14 cellular contexts compared by ENCODE assay signal in the genomic region with DNA sequence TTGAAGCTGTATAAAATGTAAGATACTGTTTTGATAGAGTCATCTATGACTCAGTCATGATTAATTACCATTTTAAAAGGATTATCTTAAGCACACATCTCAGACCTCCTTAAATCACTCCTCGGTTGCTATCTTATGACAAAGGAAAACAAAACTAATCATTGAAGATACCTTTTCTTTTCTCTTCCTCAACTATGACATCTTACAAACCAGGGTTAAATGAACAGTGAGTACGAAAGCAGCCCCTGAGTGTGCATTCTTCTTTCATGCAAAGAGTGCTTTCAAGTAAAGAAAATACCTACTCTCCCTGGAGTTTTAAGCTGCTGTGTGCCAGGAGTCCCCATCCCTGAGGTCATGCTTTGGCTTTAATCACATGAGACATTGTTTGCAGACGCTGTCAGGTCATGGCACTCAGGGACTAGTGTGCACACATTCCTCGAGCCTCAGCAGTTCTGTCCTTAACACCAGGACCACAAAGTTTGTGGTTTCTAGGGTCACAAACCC.
DNase-seq lines count a peak whose midpoint lies in the region; ATAC-seq, FAIRE-seq and TF ChIP-seq lines count a peak whose summit lies in the region.
"Had no signal": no experiment of that assay in that cellular context is flagged by ENCODE, and none has a peak within 500 bp of the region (broad histone marks: within the 10 kb centered on the region; RNA-seq: fewer than 3 reads in every experiment).

No MANE protein-coding gene starts in this region.

- no peak for TF ChIP-seq RAD21 in K562 (CRISPR knock-in tag; conservative IDR thresholded peaks at IDR 0.05 in 1 of 2, IDR thresholded peaks at IDR 0.05 in 1 of 2)

- WGBS in K562 (ENCODE audit: insufficient coverage, low coverage, missing lambda C conversion rate): 4% methylated on average over 4 of the region's 4 CpGs
- WGBS in ovary, 3 donors: 11 to 13% (median 13%) methylated on average over 4 of the region's 4 CpGs

- H3K4me2 ChIP-seq in K562 (ENCODE audit: insufficient read depth, low read length): no peak overlapping the region

- CTCF ChIA-PET in K562 (lab: Yijun Ruan, JAX; ENCODE audit: low intra/inter-chr PET ratio): no interaction called here

- BruUV-seq in K562 (replicated peaks; lab: Mats Ljungman, UMichigan): no TSS peak

- no peak for TF ChIP-seq POLR2A in K562 (conservative IDR thresholded peaks at IDR 0.05)
- no peak for TF ChIP-seq POLR2A in ovary (IDR thresholded peaks at IDR 0.05)

- POLR2A ChIA-PET in K562 (lab: Yijun Ruan, JAX): interaction anchor here (1.1 kb wide), 1 partner anchor 14 kb away, joined by 3 read pairs; no protein-coding TSS in a partner anchor

- H3K9me3 Mint-ChIP-seq in activated naive CD4-positive, alpha-beta T cell treated with anti-CD3 and anti-CD28 coated beads, Interleukin-2, amount 50 U/mL, for 72 hours: peaks cover 0 to 3% of the 10 kb centered on the region in 2 donors
- H3K9me3 Mint-ChIP-seq: H9 had no signal

- H3K27ac ChIP-seq in K562 (ENCODE audit: extremely low read depth, low read depth, low read length) (no peak overlapping the region), ovary (no peak overlapping the region)
- H3K27ac ChIP-seq: 22Rv1, colonic mucosa had no signal

- TF ChIP-seq EP300 in K562 (IDR thresholded peaks at IDR 0.05; ENCODE audit: low read length): no peak
- no peak for TF ChIP-seq EP300 in ovary (IDR thresholded peaks at IDR 0.05)

- no peak overlapping the region for H2AFZ ChIP-seq in K562 (ENCODE audit: low read depth, low read length)

- H4K20me1 ChIP-seq in K562 (replicated peaks; ENCODE audit: control insufficient read depth, insufficient read depth, low read length): no peaks in the 10 kb centered on the region

- no peak overlapping the region for H3K4me3 ChIP-seq in K562
- no peak overlapping the region for H3K4me3 ChIP-seq in ovary
- H3K4me3 ChIP-seq: colonic mucosa had no signal

- no peaks in the 10 kb centered on the region for H3K36me3 Mint-ChIP-seq in activated naive CD4-positive, alpha-beta T cell treated with anti-CD3 and anti-CD28 coated beads, Interleukin-2, amount 50 U/mL, for 72 hours

- H3K4me1 ChIP-seq in K562 (replicated peaks in 1 of 2; ENCODE audit: control insufficient read depth in 2 of 2, insufficient read depth in 2 of 2, low read length in 2 of 2) (peaks cover 0 to 8% of the 10 kb centered on the region in 2 experiments; a peak in 3 of 5 replicates), ovary (ENCODE audit: insufficient read depth) (peaks cover 3% of the 10 kb centered on the region)
- H3K4me1 ChIP-seq: colonic mucosa had no signal

- intact Hi-C loops in K562 (cut with micrococcal nuclease) (no loop called here), ovary (cut with DNase I) (no loop called here)

- peaks cover 6 to 33% of the 10 kb centered on the region in 2 experiments; a peak in 3 of 5 replicates for H3K27me3 ChIP-seq in K562 (ENCODE audit: control insufficient read depth in 2 of 2, insufficient read depth in 2 of 2, low read length in 2 of 2)
- H3K27me3 ChIP-seq in ovary: no peaks in the 10 kb centered on the region
- H3K27me3 ChIP-seq: colonic mucosa had no signal

- TF ChIP-seq CTCF in K562 (IDR thresholded peaks at IDR 0.05 in 2 of 3, conservative IDR thresholded peaks at IDR 0.05 in 1 of 3; ENCODE audit: insufficient read depth in 2 of 3, low read depth in 1 of 3, low read length in 3 of 3) (no peak), ovary (IDR thresholded peaks at IDR 0.05) (no peak)

- no peak overlapping the region for H3K27ac Mint-ChIP-seq in activated naive CD4-positive, alpha-beta T cell treated with anti-CD3 and anti-CD28 coated beads, Interleukin-2, amount 50 U/mL, for 72 hours
- H3K27ac Mint-ChIP-seq: H9; stimulated activated naive B cell treated with anti-CD40 and anti-IgM and Interleukin-4, amounts not matched to agents 10 μg/mL and 1 μg/mL and 100 μg/mL, for 72 hours had no signal

- H3K9me3 ChIP-seq in K562 (replicated peaks; ENCODE audit: control insufficient read depth, insufficient read depth, low read depth, low read length): no peaks in the 10 kb centered on the region
- no peaks in the 10 kb centered on the region for H3K9me3 ChIP-seq in ovary
- H3K9me3 ChIP-seq: colonic mucosa had no signal

- H3K36me3 ChIP-seq in K562 (ENCODE audit: control insufficient read depth, insufficient read depth, low read length): no peaks in the 10 kb centered on the region
- H3K36me3 ChIP-seq in ovary: no peaks in the 10 kb centered on the region
- H3K36me3 ChIP-seq: colonic mucosa had no signal

- H3K79me2 ChIP-seq in K562 (ENCODE audit: control insufficient read depth, insufficient read depth, low read length): no peaks in the 10 kb centered on the region

- ATAC-seq in K562: no peak
- ATAC-seq in activated naive CD4-positive, alpha-beta T cell treated with anti-CD3 and anti-CD28 coated beads, Interleukin-2, amount 50 U/mL, for 72 hours: no peak
- ATAC-seq: stimulated activated naive B cell treated with anti-CD40 and anti-IgM and Interleukin-4, amounts not matched to agents 10 μg/mL and 1 μg/mL and 100 μg/mL, for 72 hours had no signal

- peak; percentile 8 for DNase-seq in DMS79 treated with DMSO at 0.1 percent for 48 hours (lab: John Stamatoyannopoulos, UW)
- DNase-seq in DMS79 (lab: John Stamatoyannopoulos, UW): no peak
- DNase-seq in K562 (ENCODE audit: extremely low read depth in 1 of 4, low spot score in 3 of 4): no peak
- DNase-seq in kidney glomerular epithelial cell (lab: John Stamatoyannopoulos, UW): peak; percentile 98
- DNase-seq in NCI-H2107 treated with DMSO at 0.1 percent for 48 hours (lab: John Stamatoyannopoulos, UW; ENCODE audit: unreplicated experiment): no peak
- DNase-seq in activated naive CD4-positive, alpha-beta T cell treated with anti-CD3 and anti-CD28 coated beads, Interleukin-2, amount 50 U/mL, for 72 hours (ENCODE audit: low spot score in 2 of 2): no peak
- DNase-seq in ovary: no peak
- DNase-seq in 8988T: no peak
- DNase-seq: colonic mucosa; GDM1; H9; NCI-H1105 treated with DMSO at 0.1 percent for 48 hours; stimulated activated naive B cell treated with anti-CD40 and anti-IgM and Interleukin-4, amounts not matched to agents 10 μg/mL and 1 μg/mL and 100 μg/mL, for 72 hours had no signal

- H3K9me1 ChIP-seq in K562 (ENCODE audit: control insufficient read depth, insufficient read depth, low read length): no peaks in the 10 kb centered on the region

- in situ Hi-C loops in K562 (cut with MboI): no loop called here

- FAIRE-seq in K562 (lab: Jason Lieb, UNC): no peak

- H3K9ac ChIP-seq in K562 (ENCODE audit: insufficient read depth in 1 of 2, low read depth in 2 of 2, low read length in 2 of 2): no peak overlapping the region

TF ChIP-seq in K562, 482 proteins besides CTCF, POLR2A, EP300 and RAD21:
- TF ChIP-seq RBM34 (IDR thresholded peaks at IDR 0.05; ENCODE audit: borderline replicate concordance, insufficient read depth, low read length): no peak
- no peak for TF ChIP-seq FUS (optimal IDR thresholded peaks at IDR 0.05; ENCODE audit: low read depth, low read length)
- TF ChIP-seq MEIS2 (IDR thresholded peaks at IDR 0.05; ENCODE audit: partially characterized antibody): peak; percentile 40
- TF ChIP-seq NR2C2 (CRISPR knock-in tag; IDR thresholded peaks at IDR 0.05): no peak
- no peak for TF ChIP-seq NR2C2 (tag; IDR thresholded peaks at IDR 0.05)
- no peak for TF ChIP-seq CC2D1A (IDR thresholded peaks at IDR 0.05)
- TF ChIP-seq ZNF717 (CRISPR knock-in tag; IDR thresholded peaks at IDR 0.05): no peak

Comparison
In these comparisons a context has a peak if more than half of its experiments do, and no peak if none do; other contexts are left out.
1. DNase-seq: peak in DMS79 treated with DMSO at 0.1 percent for 48 hours (single experiment) and kidney glomerular epithelial cell (single experiment); none in DMS79 (single experiment), K562 (0 of 4), NCI-H2107 treated with DMSO at 0.1 percent for 48 hours (single experiment), activated naive CD4-positive, alpha-beta T cell treated with anti-CD3 and anti-CD28 coated beads, Interleukin-2, amount 50 U/mL, for 72 hours (0 of 2), ovary (0 of 5) and 8988T (single experiment).